ENCODE assay signal across 8 cellular contexts in the genomic region with DNA sequence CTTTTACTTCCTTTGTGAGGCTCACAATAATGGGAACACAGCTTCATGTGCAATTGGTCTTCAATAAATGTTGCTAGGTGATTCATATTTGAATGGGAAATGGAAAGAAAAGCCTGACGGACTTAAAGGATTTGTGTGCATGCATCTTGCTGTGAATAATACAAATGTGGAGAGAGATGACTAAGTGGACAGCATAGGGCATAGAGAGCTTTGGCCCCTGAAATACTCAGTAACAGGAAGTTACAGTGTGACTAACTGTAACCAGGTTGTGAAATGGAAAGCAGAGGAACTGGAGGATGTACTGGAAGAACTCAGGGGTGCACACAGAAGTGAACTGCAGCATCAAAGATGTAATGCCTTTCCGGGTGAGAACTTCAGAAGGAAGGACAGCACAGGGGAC.
DNase-seq lines count a peak whose midpoint lies in the region; ATAC-seq and TF ChIP-seq lines count a peak whose summit lies in the region.

No MANE protein-coding gene starts in this region.

- no peak for ATAC-seq in HG03139 (IDR thresholded peaks at IDR 0.05; ENCODE audit: unreplicated experiment)
- ATAC-seq in left colon = no peak

- DNase-seq in GM04504 (ENCODE audit: low read depth) (peak; percentile 82), NOMO-1 treated with DMSO at 0.1 percent for 48 hours (lab: John Stamatoyannopoulos, UW; ENCODE audit: unreplicated experiment) (peak; percentile 97), dermis microvascular lymphatic vessel endothelial cell (ENCODE audit: low read depth in 2 of 2) (peak; percentile 52 to 93), UCSD-AML1 (lab: John Stamatoyannopoulos, UW; ENCODE audit: unreplicated experiment) (no peak), uterus (no peak), left colon (no peak)

- no peak for TF ChIP-seq POLR2A in uterus (IDR thresholded peaks at IDR 0.05)

- intact Hi-C loops in uterus (cut with DNase I; ENCODE audit: low total_unique reads) (no loop called here), left colon (cut with DNase I, micrococcal nuclease) (no loop called here)

- H3K4me3 ChIP-seq in neutrophil (ENCODE audit: low read depth in 1 of 2, low read length in 1 of 2) = peak overlapping the region; percentile 16 to 31
- no peak overlapping the region for H3K4me3 ChIP-seq in uterus

- H3K27ac ChIP-seq in neutrophil = peak overlapping the region; percentile 83
- H3K27ac ChIP-seq in uterus = no peak overlapping the region

- TF ChIP-seq CTCF in neutrophil (IDR thresholded peaks at IDR 0.05) = no peak
- TF ChIP-seq CTCF in uterus (IDR thresholded peaks at IDR 0.05) = no peak

- H3K27me3 ChIP-seq in neutrophil = no peaks in the 10 kb centered on the region
- no peaks in the 10 kb centered on the region for H3K27me3 ChIP-seq in uterus

- H3K36me3 ChIP-seq in neutrophil (no peaks in the 10 kb centered on the region), uterus (no peaks in the 10 kb centered on the region)

- no peaks in the 10 kb centered on the region for H3K9me3 ChIP-seq in neutrophil
- no peaks in the 10 kb centered on the region for H3K9me3 ChIP-seq in uterus

- peaks cover 43 to 46% of the 10 kb centered on the region in 2 experiments for H3K4me1 ChIP-seq in neutrophil (ENCODE audit: control insufficient read depth in 1 of 2, insufficient read depth in 1 of 2, low read depth in 1 of 2, low read length in 1 of 2)
- H3K4me1 ChIP-seq in uterus = no peaks in the 10 kb centered on the region

Comparison
In these comparisons a context has a peak if more than half of its experiments do, and no peak if none do; other contexts are left out.
1. DNase-seq: peak in GM04504 (single experiment), NOMO-1 treated with DMSO at 0.1 percent for 48 hours (single experiment) and dermis microvascular lymphatic vessel endothelial cell (2 of 2); none in UCSD-AML1 (single experiment), uterus (0 of 2) and left colon (0 of 2).
2. H3K4me3 ChIP-seq: peak in neutrophil (2 of 2); none in uterus (0 of 2).